ENCODE assay signal across 1 cellular context in the genomic region with DNA sequence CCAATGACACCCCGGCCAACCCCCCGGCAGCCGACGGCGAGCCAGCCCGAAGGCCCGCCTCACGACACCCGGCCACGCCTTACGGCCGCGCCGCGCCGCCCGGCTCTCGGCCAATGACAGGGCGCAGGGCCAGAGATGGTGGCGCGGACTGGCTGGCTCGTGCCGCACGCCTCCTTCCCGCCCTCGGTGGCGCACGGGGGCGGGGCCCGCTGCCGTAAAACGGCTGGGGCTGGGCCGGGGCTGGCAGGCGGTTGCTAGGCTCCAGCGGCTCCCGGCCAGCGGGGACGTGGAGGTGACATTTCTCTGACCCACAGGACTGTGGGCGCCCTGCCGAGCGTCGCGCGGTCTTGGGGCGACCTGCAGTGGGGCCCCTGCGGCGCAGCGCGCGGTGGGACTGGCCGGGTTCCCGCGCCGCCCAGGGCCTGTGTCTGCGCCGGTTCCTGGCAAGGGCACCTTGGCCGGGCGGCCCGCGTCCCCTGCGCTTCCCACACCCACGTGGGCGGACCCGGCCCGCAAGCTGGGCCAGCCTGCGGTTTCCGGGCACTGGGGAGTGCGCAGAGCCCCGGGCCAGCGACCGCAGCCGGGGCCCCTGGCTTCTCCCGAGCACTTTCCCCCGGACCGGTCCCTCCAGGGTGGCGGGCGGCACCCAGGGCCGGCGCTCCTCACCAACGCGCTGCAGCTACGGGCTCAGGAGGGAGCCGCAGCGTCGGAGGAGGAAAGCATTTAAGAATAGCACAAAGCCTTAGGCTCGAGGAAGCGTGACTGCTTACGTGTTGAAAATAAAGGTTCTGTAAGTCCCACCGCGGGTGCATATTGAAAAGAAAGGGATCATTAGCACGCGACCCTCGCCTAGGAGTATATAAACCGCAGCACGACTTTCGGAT.
TF ChIP-seq lines count a peak whose summit lies in the region.

Gene MPC1 (minus strand): TSS at position 8 of the 884 bp plus-strand sequence. CDS start 64 bp downstream, outside the sequence.

TF ChIP-seq in HepG2, 621 proteins besides CTCF, POLR2A, EP300 and RAD21 (continued from another document and continues in another):
- TF ChIP-seq ARID4A (CRISPR knock-in tag; IDR thresholded peaks at IDR 0.05; ENCODE audit: borderline replicate concordance) = peak; percentile 94
- TF ChIP-seq RCOR2 (CRISPR knock-in tag; IDR thresholded peaks at IDR 0.05) = no peak
- peak; percentile 84 for TF ChIP-seq IKZF4 (CRISPR knock-in tag; IDR thresholded peaks at IDR 0.05; ENCODE audit: borderline replicate concordance, low read depth, not compliant biosample characterization)
- TF ChIP-seq, protein P1, sequence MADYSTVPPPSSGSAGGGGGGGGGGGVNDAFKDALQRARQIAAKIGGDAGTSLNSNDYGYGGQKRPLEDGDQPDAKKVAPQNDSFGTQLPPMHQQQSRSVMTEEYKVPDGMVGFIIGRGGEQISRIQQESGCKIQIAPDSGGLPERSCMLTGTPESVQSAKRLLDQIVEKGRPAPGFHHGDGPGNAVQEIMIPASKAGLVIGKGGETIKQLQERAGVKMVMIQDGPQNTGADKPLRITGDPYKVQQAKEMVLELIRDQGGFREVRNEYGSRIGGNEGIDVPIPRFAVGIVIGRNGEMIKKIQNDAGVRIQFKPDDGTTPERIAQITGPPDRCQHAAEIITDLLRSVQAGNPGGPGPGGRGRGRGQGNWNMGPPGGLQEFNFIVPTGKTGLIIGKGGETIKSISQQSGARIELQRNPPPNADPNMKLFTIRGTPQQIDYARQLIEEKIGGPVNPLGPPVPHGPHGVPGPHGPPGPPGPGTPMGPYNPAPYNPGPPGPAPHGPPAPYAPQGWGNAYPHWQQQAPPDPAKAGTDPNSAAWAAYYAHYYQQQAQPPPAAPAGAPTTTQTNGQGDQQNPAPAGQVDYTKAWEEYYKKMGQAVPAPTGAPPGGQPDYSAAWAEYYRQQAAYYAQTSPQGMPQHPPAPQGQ (CRISPR knock-in tag; IDR thresholded peaks at IDR 0.05; ENCODE audit: borderline replicate concordance) = no peak; the same call in 1 of the 2 replicates
- TF ChIP-seq ZNF335 (CRISPR knock-in tag; IDR thresholded peaks at IDR 0.05) = 0 out of 2 replicates have a peak, but pooled peaks have one; percentile 4
- no peak; the same call in 1 of the 2 replicates for TF ChIP-seq ZFP37 (CRISPR knock-in tag; IDR thresholded peaks at IDR 0.05; ENCODE audit: borderline replicate concordance)
- TF ChIP-seq, protein P2, sequence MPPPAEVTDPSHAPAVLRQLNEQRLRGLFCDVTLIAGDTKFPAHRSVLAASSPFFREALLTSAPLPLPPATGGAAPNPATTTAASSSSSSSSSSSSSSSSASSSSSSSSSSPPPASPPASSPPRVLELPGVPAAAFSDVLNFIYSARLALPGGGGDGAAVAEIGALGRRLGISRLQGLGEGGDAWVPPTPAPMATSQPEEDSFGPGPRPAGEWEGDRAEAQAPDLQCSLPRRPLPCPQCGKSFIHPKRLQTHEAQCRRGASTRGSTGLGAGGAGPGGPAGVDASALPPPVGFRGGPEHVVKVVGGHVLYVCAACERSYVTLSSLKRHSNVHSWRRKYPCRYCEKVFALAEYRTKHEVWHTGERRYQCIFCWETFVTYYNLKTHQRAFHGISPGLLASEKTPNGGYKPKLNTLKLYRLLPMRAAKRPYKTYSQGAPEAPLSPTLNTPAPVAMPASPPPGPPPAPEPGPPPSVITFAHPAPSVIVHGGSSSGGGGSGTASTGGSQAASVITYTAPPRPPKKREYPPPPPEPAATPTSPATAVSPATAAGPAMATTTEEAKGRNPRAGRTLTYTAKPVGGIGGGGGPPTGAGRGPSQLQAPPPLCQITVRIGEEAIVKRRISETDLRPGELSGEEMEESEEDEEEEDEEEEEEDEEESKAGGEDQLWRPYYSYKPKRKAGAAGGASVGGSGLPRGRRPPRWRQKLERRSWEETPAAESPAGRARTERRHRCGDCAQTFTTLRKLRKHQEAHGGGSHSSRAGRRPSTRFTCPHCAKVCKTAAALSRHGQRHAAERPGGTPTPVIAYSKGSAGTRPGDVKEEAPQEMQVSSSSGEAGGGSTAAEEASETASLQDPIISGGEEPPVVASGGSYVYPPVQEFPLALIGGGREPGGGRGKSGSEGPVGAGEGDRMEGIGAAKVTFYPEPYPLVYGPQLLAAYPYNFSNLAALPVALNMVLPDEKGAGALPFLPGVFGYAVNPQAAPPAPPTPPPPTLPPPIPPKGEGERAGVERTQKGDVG (CRISPR knock-in tag; IDR thresholded peaks at IDR 0.05; ENCODE audit: borderline replicate concordance) = no peak; the same call in 1 of the 2 replicates
- no peak for TF ChIP-seq ZNF552 (CRISPR knock-in tag; IDR thresholded peaks at IDR 0.05; ENCODE audit: borderline replicate concordance)
- peak; percentile 55; the same call in 1 of the 2 replicates for TF ChIP-seq SIX4 (CRISPR knock-in tag; IDR thresholded peaks at IDR 0.05)
- peak; percentile 31; the same call in 1 of the 2 replicates for TF ChIP-seq KMT2A (CRISPR knock-in tag; IDR thresholded peaks at IDR 0.05)
- TF ChIP-seq, protein P3, sequence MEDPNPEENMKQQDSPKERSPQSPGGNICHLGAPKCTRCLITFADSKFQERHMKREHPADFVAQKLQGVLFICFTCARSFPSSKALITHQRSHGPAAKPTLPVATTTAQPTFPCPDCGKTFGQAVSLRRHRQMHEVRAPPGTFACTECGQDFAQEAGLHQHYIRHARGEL (CRISPR knock-in tag; IDR thresholded peaks at IDR 0.05) = no peak
- TF ChIP-seq ZZZ3 (CRISPR knock-in tag; IDR thresholded peaks at IDR 0.05; ENCODE audit: borderline replicate concordance) = no peak
- TF ChIP-seq HIVEP1 (CRISPR knock-in tag; IDR thresholded peaks at IDR 0.05) = 0 out of 2 replicates have a peak, but pooled peaks have one; percentile 33
- TF ChIP-seq PRMT3 (CRISPR knock-in tag; IDR thresholded peaks at IDR 0.05; ENCODE audit: borderline replicate concordance, low read depth) = 0 out of 2 replicates have a peak, but pooled peaks have one; percentile 79
- TF ChIP-seq ZNF207 (IDR thresholded peaks at IDR 0.05; ENCODE audit: borderline replicate concordance) = no peak
- peak; percentile 99 for TF ChIP-seq ATF7-NPFF (CRISPR knock-in tag; IDR thresholded peaks at IDR 0.05; ENCODE audit: low read depth)
- TF ChIP-seq STAT6 (CRISPR knock-in tag; IDR thresholded peaks at IDR 0.05; ENCODE audit: borderline replicate concordance) = no peak
- no peak; the same call in 1 of the 2 replicates for TF ChIP-seq ZNF567 (CRISPR knock-in tag; IDR thresholded peaks at IDR 0.05; ENCODE audit: borderline replicate concordance)
- peak; percentile 57; the same call in 1 of the 2 replicates for TF ChIP-seq ZNF264 (CRISPR knock-in tag; IDR thresholded peaks at IDR 0.05)
- TF ChIP-seq TCF7L2 (IDR thresholded peaks at IDR 0.05; ENCODE audit: low read depth, low read length) = no peak
- TF ChIP-seq NFYC (CRISPR knock-in tag; IDR thresholded peaks at IDR 0.05) = peak; percentile 94
- no peak for TF ChIP-seq KDM3A (CRISPR knock-in tag; IDR thresholded peaks at IDR 0.05; ENCODE audit: low read depth)
- TF ChIP-seq TEAD3 (CRISPR knock-in tag; optimal IDR thresholded peaks at IDR 0.05; ENCODE audit: borderline replicate concordance) = peak; percentile 52
- peak; percentile 96 for TF ChIP-seq ZFP36L1 (CRISPR knock-in tag; IDR thresholded peaks at IDR 0.05)
- no peak for TF ChIP-seq EZH2 (conservative IDR thresholded peaks at IDR 0.05; ENCODE audit: low read depth, low read length)
- TF ChIP-seq PAX8 (CRISPR knock-in tag; IDR thresholded peaks at IDR 0.05; ENCODE audit: borderline replicate concordance) = no peak
- no peak for TF ChIP-seq ZNF326 (CRISPR knock-in tag; IDR thresholded peaks at IDR 0.05; ENCODE audit: borderline replicate concordance)
- peak; percentile 72 for TF ChIP-seq HNRNPK (IDR thresholded peaks at IDR 0.05; ENCODE audit: low read depth, low read length, poor library complexity, severe bottlenecking)
- TF ChIP-seq, protein P4, sequence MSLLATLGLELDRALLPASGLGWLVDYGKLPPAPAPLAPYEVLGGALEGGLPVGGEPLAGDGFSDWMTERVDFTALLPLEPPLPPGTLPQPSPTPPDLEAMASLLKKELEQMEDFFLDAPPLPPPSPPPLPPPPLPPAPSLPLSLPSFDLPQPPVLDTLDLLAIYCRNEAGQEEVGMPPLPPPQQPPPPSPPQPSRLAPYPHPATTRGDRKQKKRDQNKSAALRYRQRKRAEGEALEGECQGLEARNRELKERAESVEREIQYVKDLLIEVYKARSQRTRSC (CRISPR knock-in tag; IDR thresholded peaks at IDR 0.05; ENCODE audit: low read depth) = no peak
- no peak for TF ChIP-seq SP140L (CRISPR knock-in tag; IDR thresholded peaks at IDR 0.05; ENCODE audit: borderline replicate concordance)
- peak; percentile 52; the same call in 1 of the 2 replicates for TF ChIP-seq DNMT3B (CRISPR knock-in tag; conservative IDR thresholded peaks at IDR 0.05)
- peak; percentile 59; the same call in 1 of the 2 replicates for TF ChIP-seq MAZ (IDR thresholded peaks at IDR 0.05; ENCODE audit: borderline replicate concordance, low read depth, low read length)
- TF ChIP-seq MAZ (CRISPR knock-in tag; IDR thresholded peaks at IDR 0.05; ENCODE audit: low read depth) = peak; percentile 91
- TF ChIP-seq SMARCE1 (IDR thresholded peaks at IDR 0.05; ENCODE audit: borderline replicate concordance) = no peak
- TF ChIP-seq ZFP36L2 (CRISPR knock-in tag; IDR thresholded peaks at IDR 0.05) = no peak
